ENCODE assay signal across 10 cellular contexts in the genomic region with DNA sequence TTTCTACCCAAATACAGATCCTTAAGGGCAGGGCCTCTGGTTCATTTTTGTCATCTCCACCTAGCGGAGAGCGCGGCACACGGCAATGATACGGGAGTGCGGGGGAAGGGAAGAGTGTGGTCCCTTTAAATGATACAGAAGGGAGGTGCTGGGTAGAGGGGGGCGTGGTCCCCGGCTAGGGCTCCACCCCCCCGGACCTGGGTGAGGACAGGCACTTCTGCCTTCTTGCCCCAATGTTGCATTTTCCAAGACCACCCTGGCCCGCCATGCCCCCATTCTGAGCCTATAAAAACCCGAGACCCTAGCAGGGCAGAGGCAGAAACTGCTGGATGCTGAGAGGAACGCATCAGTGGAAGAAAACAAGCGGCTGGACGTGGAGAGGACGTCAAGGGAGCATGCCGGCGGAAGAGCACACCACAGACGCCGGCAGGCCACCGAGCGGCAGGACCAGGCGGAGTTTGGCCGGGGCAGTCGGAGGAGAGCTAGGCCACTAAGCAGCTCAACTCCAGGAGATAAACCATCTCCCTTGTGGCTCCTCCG. TPM values are rescaled to one million over a fixed set of nuclear protein-coding genes. Genes with fewer than 3 reads are reported as not detected.
DNase-seq lines count a peak whose midpoint lies in the region; ATAC-seq and TF ChIP-seq lines count a peak whose summit lies in the region.
"Had no signal": no experiment of that assay in that cellular context is flagged by ENCODE, and none has a peak within 500 bp of the region (broad histone marks: within the 10 kb centered on the region; RNA-seq: fewer than 3 reads in every experiment).

No MANE protein-coding gene starts in this region.

- no TSS peak for BruUV-seq in Caco-2 (replicated peaks; lab: Mats Ljungman, UMichigan)

- ATAC-seq in Right ventricle myocardium superior (ENCODE audit: poor library complexity), result peak; percentile 76
- peak; percentile 94 for ATAC-seq in left lung
- ATAC-seq in stimulated activated naive B cell treated with anti-CD40 and anti-IgM and Interleukin-4, amounts not matched to agents 10 μg/mL and 1 μg/mL and 100 μg/mL, for 72 hours (replicated peaks), result peak; percentile 56 to 87
- ATAC-seq in GM21576 (IDR thresholded peaks at IDR 0.05; ENCODE audit: unreplicated experiment), result no peak

- peak overlapping the region; percentile 67 to 80 for H3K4me3 Mint-ChIP-seq in stimulated activated naive B cell treated with anti-CD40 and anti-IgM and Interleukin-4, amounts not matched to agents 10 μg/mL and 1 μg/mL and 100 μg/mL, for 72 hours
- no peak overlapping the region for H3K4me3 Mint-ChIP-seq in Caco-2 (ENCODE audit: unreplicated experiment)

- H3K4me1 Mint-ChIP-seq in stimulated activated naive B cell treated with anti-CD40 and anti-IgM and Interleukin-4, amounts not matched to agents 10 μg/mL and 1 μg/mL and 100 μg/mL, for 72 hours, result no peaks in the 10 kb centered on the region
- peaks cover 12% of the 10 kb centered on the region for H3K4me1 Mint-ChIP-seq in Caco-2 (ENCODE audit: low read depth, unreplicated experiment)

- peaks cover 8 to 16% of the 10 kb centered on the region in 2 donors for H3K27me3 Mint-ChIP-seq in stimulated activated naive B cell treated with anti-CD40 and anti-IgM and Interleukin-4, amounts not matched to agents 10 μg/mL and 1 μg/mL and 100 μg/mL, for 72 hours
- H3K27me3 Mint-ChIP-seq in Caco-2 (ENCODE audit: insufficient read depth, unreplicated experiment), result no peaks in the 10 kb centered on the region

- in situ Hi-C loops in HAP-1 (cut with MboI; ENCODE audit: low sequenced_read_pairs), result no loop called here

- no peak overlapping the region for H3K27ac Mint-ChIP-seq in stimulated activated naive B cell treated with anti-CD40 and anti-IgM and Interleukin-4, amounts not matched to agents 10 μg/mL and 1 μg/mL and 100 μg/mL, for 72 hours
- H3K27ac Mint-ChIP-seq in Caco-2 (ENCODE audit: unreplicated experiment), result no peak overlapping the region

- intact Hi-C loops in Right ventricle myocardium superior (cut with DNase I), result no loop called here
- intact Hi-C loops in cardiac septum (cut with DNase I), result no loop called here
- intact Hi-C loops in left lung (cut with DNase I), result no loop called here
- intact Hi-C loops in Caco-2 (cut with micrococcal nuclease; ENCODE audit: unreplicated experiment), result no loop called here

- no peaks in the 10 kb centered on the region for H3K27me3 ChIP-seq in left lung
- no peaks in the 10 kb centered on the region for H3K27me3 ChIP-seq in Caco-2 (replicated peaks; ENCODE audit: control insufficient read depth, insufficient read depth, low read length)
- no peaks in the 10 kb centered on the region for H3K27me3 ChIP-seq in HAP-1 (ENCODE audit: low read depth)

- peak in 1 of 2 donors; percentile 17 for TF ChIP-seq CTCF in left lung (IDR thresholded peaks at IDR 0.05)
- no peak for TF ChIP-seq CTCF in Caco-2 (IDR thresholded peaks at IDR 0.05; ENCODE audit: insufficient read depth in 1 of 2, low read depth in 1 of 2, low read length in 1 of 2, severe bottlenecking in 1 of 2, unreplicated experiment in 1 of 2)

- no peaks in the 10 kb centered on the region for H3K4me1 ChIP-seq in left lung
- peaks cover 17% of the 10 kb centered on the region for H3K4me1 ChIP-seq in Caco-2
- H3K4me1 ChIP-seq in HAP-1, result no peaks in the 10 kb centered on the region

- H3K36me3 Mint-ChIP-seq in stimulated activated naive B cell treated with anti-CD40 and anti-IgM and Interleukin-4, amounts not matched to agents 10 μg/mL and 1 μg/mL and 100 μg/mL, for 72 hours, result peaks cover 0 to 4% of the 10 kb centered on the region in 2 donors
- peaks cover 12% of the 10 kb centered on the region for H3K36me3 Mint-ChIP-seq in Caco-2 (ENCODE audit: insufficient read depth, unreplicated experiment)

- peak; percentile 55 for DNase-seq in Right ventricle myocardium superior
- DNase-seq in cardiac septum (ENCODE audit: low spot score), result no peak
- DNase-seq in activated gamma-delta T cell treated with anti-CD3 and anti-CD28 coated beads, Interleukin-2, amount 50 U/mL, for 16 hours (ENCODE audit: low read depth), result peak; percentile 14
- DNase-seq in left lung, result peak in 1 of 2 donors; percentile 54
- peak; percentile 41 for DNase-seq in stimulated activated naive B cell treated with anti-CD40 and anti-IgM and Interleukin-4, amounts not matched to agents 10 μg/mL and 1 μg/mL and 100 μg/mL, for 72 hours
- DNase-seq in Caco-2, result no peak
- DNase-seq in HAP-1 (ENCODE audit: low spot score in 2 of 2), result no peak

- H3K27ac ChIP-seq in left lung, result peak overlapping the region in 1 of 2 donors; percentile 50

- H3K9me3 Mint-ChIP-seq in stimulated activated naive B cell treated with anti-CD40 and anti-IgM and Interleukin-4, amounts not matched to agents 10 μg/mL and 1 μg/mL and 100 μg/mL, for 72 hours, result peaks cover 0 to 3% of the 10 kb centered on the region in 2 donors
- H3K9me3 Mint-ChIP-seq in Caco-2 (ENCODE audit: unreplicated experiment), result peaks cover 6% of the 10 kb centered on the region

- H3K9me3 ChIP-seq in left lung (peaks cover 0 to 4% of the 10 kb centered on the region in 2 donors), Caco-2 (peaks cover 8% of the 10 kb centered on the region), HAP-1 (no peaks in the 10 kb centered on the region)

- POLR2A ChIA-PET in Caco-2 (lab: Charles Lee), result no interaction called here

- H3K4me3 ChIP-seq in left lung, result peak overlapping the region; percentile 21
- H3K4me3 ChIP-seq in Caco-2 (ENCODE audit: low read depth, low read length), result no peak overlapping the region
- H3K4me3 ChIP-seq in HAP-1, result no peak overlapping the region

- CTCF ChIA-PET in Caco-2 (lab: Charles Lee), result no interaction called here

- H3K36me3 ChIP-seq in left lung, result no peaks in the 10 kb centered on the region
- no peaks in the 10 kb centered on the region; the same call in 1 of the 2 replicates for H3K36me3 ChIP-seq in Caco-2 (ENCODE audit: control insufficient read depth, insufficient read depth, low read length)
- H3K36me3 ChIP-seq in HAP-1 (replicated peaks), result no peaks in the 10 kb centered on the region

RNA-seq across cellular contexts. Expression of a gene that starts 30.0 kb away (rescaled TPM):
- total RNA-seq in Right ventricle myocardium superior, result 2.7 TPM
- 2.9 TPM for total RNA-seq in cardiac septum
- total RNA-seq in left lung, result 1 to 10 TPM; 2.4 to 5.7 TPM
- 4.5 and 4.7 TPM in 2 replicates for total RNA-seq in Caco-2 (2022)

RNA-seq across cellular contexts. Expression of a gene that starts 54.7 kb away (rescaled TPM):
- total RNA-seq in Right ventricle myocardium superior (not detected), cardiac septum (not detected), left lung (not detected), Caco-2 (2022) (not detected in 2 replicates)
- total RNA-seq: Daoy, pulmonary artery endothelial cell had no signal

Comparison
In these comparisons a context has a peak if more than half of its experiments do, and no peak if none do; other contexts are left out.
1. DNase-seq: peak in Right ventricle myocardium superior (single experiment), activated gamma-delta T cell treated with anti-CD3 and anti-CD28 coated beads, Interleukin-2, amount 50 U/mL, for 16 hours (single experiment) and stimulated activated naive B cell treated with anti-CD40 and anti-IgM and Interleukin-4, amounts not matched to agents 10 μg/mL and 1 μg/mL and 100 μg/mL, for 72 hours (single experiment); none in cardiac septum (single experiment), Caco-2 (0 of 2) and HAP-1 (0 of 2).
2. H3K4me3 ChIP-seq: peak in left lung (2 of 2); none in Caco-2 (single experiment) and HAP-1 (single experiment).